8 cellular contexts compared by ENCODE assay signal in genomic region chr17:77465358-77466041, GRCh38.
DNase-seq lines count a peak whose midpoint lies in the region; ATAC-seq and TF ChIP-seq lines count a peak whose summit lies in the region.

No MANE protein-coding gene starts in this region.

- peaks cover 94% of the 10 kb centered on the region for H3K4me1 Mint-ChIP-seq in activated B cell treated with CpG ODN at 0.5 μM for 24 hours

- H3K4me3 Mint-ChIP-seq in activated B cell treated with CpG ODN at 0.5 μM for 24 hours: peak overlapping the region; percentile 75

- H3K9ac ChIP-seq in HUES6 (ENCODE audit: low read length): peak overlapping the region; percentile 55

- no peaks in the 10 kb centered on the region for H3K27me3 ChIP-seq in HUES6 (ENCODE audit: control insufficient read depth, insufficient read depth, low read length)
- no peaks in the 10 kb centered on the region for H3K27me3 ChIP-seq in ectodermal cell (ENCODE audit: control insufficient read depth, insufficient read depth, low read length, poor library complexity, severe bottlenecking)
- no peaks in the 10 kb centered on the region for H3K27me3 ChIP-seq in thymus (ENCODE audit: control insufficient read depth, insufficient read depth)

- TF ChIP-seq CTCF in activated B cell treated with CpG ODN at 0.5 μM for 24 hours (IDR thresholded peaks at IDR 0.05) (no peak), mucosa of descending colon (IDR thresholded peaks at IDR 0.05) (no peak)

- H3K9me3 ChIP-seq in HUES6 (ENCODE audit: control insufficient read depth, insufficient read depth, low read depth, low read length) (no peaks in the 10 kb centered on the region), ectodermal cell (ENCODE audit: control insufficient read depth, low read length) (no peaks in the 10 kb centered on the region), mucosa of descending colon (no peaks in the 10 kb centered on the region), thymus (ENCODE audit: control insufficient read depth) (no peaks in the 10 kb centered on the region)

- H3K4me1 ChIP-seq in HUES6 (ENCODE audit: control insufficient read depth, insufficient read depth, low read length): peaks cover 55% of the 10 kb centered on the region
- peaks cover 48% of the 10 kb centered on the region for H3K4me1 ChIP-seq in ectodermal cell (ENCODE audit: control insufficient read depth, insufficient read depth, low read length)
- H3K4me1 ChIP-seq in mucosa of descending colon (ENCODE audit: low read depth): peaks cover 21% of the 10 kb centered on the region
- peaks cover 46% of the 10 kb centered on the region for H3K4me1 ChIP-seq in thymus (ENCODE audit: control insufficient read depth, insufficient read depth, low read length)

- H3K9me3 Mint-ChIP-seq in activated B cell treated with CpG ODN at 0.5 μM for 24 hours: no peaks in the 10 kb centered on the region

- POLR2A ChIA-PET in activated B cell treated with CpG ODN at 0.5 μM for 24 hours (lab: Charles Lee): interaction anchor here (0.6 to 13.6 kb wide), 16 partner anchors 10 to 688 kb away, joined by 3 to 831 read pairs (median 8); partner anchors contain the start of gene TNRC6C

- intact Hi-C loops in activated B cell treated with CpG ODN at 0.5 μM for 24 hours (cut with micrococcal nuclease): loop anchor here (1.0 to 10.0 kb wide), 10 partner anchors 8 to 741 kb away; partner anchors contain the start of genes JMJD6, METTL23 and SEC14L1
- intact Hi-C loops in mucosa of descending colon (cut with DNase I, micrococcal nuclease): no loop called here

- H3K36me3 ChIP-seq in HUES6 (ENCODE audit: control insufficient read depth, insufficient read depth, low read length) (peaks cover 16% of the 10 kb centered on the region), ectodermal cell (ENCODE audit: control insufficient read depth, insufficient read depth, low read length) (no peaks in the 10 kb centered on the region), mucosa of descending colon (ENCODE audit: low read depth) (no peaks in the 10 kb centered on the region), thymus (ENCODE audit: control insufficient read depth, insufficient read depth) (peaks cover 42% of the 10 kb centered on the region)

- no peaks in the 10 kb centered on the region for H3K27me3 Mint-ChIP-seq in activated B cell treated with CpG ODN at 0.5 μM for 24 hours

- CTCF ChIA-PET in activated B cell treated with CpG ODN at 0.5 μM for 24 hours (lab: Charles Lee): interaction anchor here (0.6 to 1.7 kb wide), 5 partner anchors 9 to 35 kb away, joined by 3 to 12 read pairs (median 4); no protein-coding TSS in a partner anchor

- peak overlapping the region; percentile 84; the same call in 1 of the 2 replicates for H3K27ac ChIP-seq in HUES6 (ENCODE audit: low read depth, low read length)
- peak overlapping the region; percentile 75 for H3K27ac ChIP-seq in ectodermal cell (ENCODE audit: insufficient read depth, low read depth, low read length, poor library complexity, severe bottlenecking)
- H3K27ac ChIP-seq in thymus (ENCODE audit: low read depth): peak overlapping the region; percentile 87

- H3K36me3 Mint-ChIP-seq in activated B cell treated with CpG ODN at 0.5 μM for 24 hours (ENCODE audit: low read depth): peaks cover 49% of the 10 kb centered on the region

- 6% methylated on average over 13 of the region's 13 CpGs for WGBS in ectodermal cell, 2 experiments
- WGBS in thymus: 5% methylated on average over 13 of the region's 13 CpGs

- H3K27ac Mint-ChIP-seq in activated B cell treated with CpG ODN at 0.5 μM for 24 hours: peak overlapping the region; percentile 93

- H3K4me3 ChIP-seq in HUES6 (ENCODE audit: low read depth, low read length) (peak overlapping the region; percentile 49), ectodermal cell (ENCODE audit: insufficient read depth, low read depth, low read length) (no peak overlapping the region), mucosa of descending colon (no peak overlapping the region), thymus (ENCODE audit: low read length) (peak overlapping the region; percentile 39)

- ATAC-seq in GM19452 (IDR thresholded peaks at IDR 0.05; ENCODE audit: unreplicated experiment) (peak; percentile 57), activated B cell treated with CpG ODN at 0.5 μM for 24 hours (ENCODE audit: low read depth) (peak; percentile 81), mucosa of descending colon (peak; percentile 79), HG02970 (IDR thresholded peaks at IDR 0.05; ENCODE audit: low FRiP score, unreplicated experiment) (no peak)

- DNase-seq in AG20443 (ENCODE audit: low spot score) (peak; percentile 61), activated B cell treated with CpG ODN at 0.5 μM for 24 hours (peak; percentile 62), mucosa of descending colon (peak; percentile 61 to 82 (median 67))

Comparison
In these comparisons a context has a peak if more than half of its experiments do, and no peak if none do; other contexts are left out.
1. H3K4me3 ChIP-seq: peak in HUES6 (single experiment) and thymus (single experiment); none in ectodermal cell (single experiment) and mucosa of descending colon (single experiment).
2. Peak in every context shown above with its lines, with median percentiles within 50 percentile points of each other: DNase-seq and H3K27ac ChIP-seq.